ENCODE assay signal across 17 cellular contexts in the genomic region with DNA sequence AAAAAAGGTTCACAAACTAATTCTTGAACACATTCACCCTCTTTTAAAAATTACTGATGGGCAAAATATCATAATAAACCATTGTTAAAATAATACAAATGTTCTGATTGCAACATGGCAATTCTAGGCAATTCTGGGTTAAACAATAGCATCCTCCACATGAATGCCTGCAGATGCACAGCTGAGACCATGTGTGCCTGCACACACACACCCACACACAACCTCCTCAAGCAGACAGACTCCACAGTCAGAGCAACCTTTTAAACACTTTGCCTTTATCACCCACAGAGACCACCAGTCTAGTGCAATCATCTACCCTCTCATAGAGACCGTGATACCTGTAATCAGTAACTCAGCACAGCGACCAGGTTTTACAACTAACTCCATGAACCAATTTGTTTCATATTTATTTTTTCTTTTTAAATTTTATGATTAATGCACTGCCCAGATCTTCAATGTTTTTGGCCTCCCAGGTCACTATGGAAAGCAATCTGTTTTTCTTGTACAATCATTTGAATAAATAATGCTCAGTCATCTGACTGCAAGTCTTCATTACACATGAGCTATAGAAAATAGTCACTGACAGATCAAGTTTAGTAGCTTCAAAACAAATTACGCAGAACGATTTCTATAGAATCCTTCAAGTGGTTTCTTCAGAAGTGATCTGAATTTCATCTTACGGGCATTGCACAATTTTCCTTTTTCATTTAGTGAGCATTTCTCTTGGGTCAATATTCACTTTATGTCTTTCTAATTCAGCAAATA.
A peak's percentile ranks its signal among the peaks of the same experiment; 100 is the strongest.
DNase-seq lines count a peak whose midpoint lies in the region; TF ChIP-seq lines count a peak whose summit lies in the region.
"Had no signal": no experiment of that assay in that cellular context is flagged by ENCODE, and none has a peak within 500 bp of the region (broad histone marks: within the 10 kb centered on the region; RNA-seq: fewer than 3 reads in every experiment).

No MANE protein-coding gene starts in this region.

- no peaks in the 10 kb centered on the region for H3K36me3 Mint-ChIP-seq in chondrocyte (ENCODE audit: low read depth)
- H3K36me3 Mint-ChIP-seq in neural progenitor cell = no peaks in the 10 kb centered on the region
- H3K36me3 Mint-ChIP-seq: CD4-positive, CD25-positive, alpha-beta regulatory T cell had no signal

- no peak overlapping the region for H3K9ac ChIP-seq in neural progenitor cell

- H3K27ac ChIP-seq in neural progenitor cell (no peak overlapping the region), RWPE1 (no peak overlapping the region)
- H3K27ac ChIP-seq: SJSA1, stomach had no signal

- H3K4me2 ChIP-seq in neural progenitor cell = peak overlapping the region; percentile 44

- no peak overlapping the region for H3K4me3 ChIP-seq in neural progenitor cell
- H3K4me3 ChIP-seq: SJSA1, stomach had no signal

- H3K9me3 Mint-ChIP-seq in chondrocyte (ENCODE audit: low read depth) (no peaks in the 10 kb centered on the region), neural progenitor cell (no peaks in the 10 kb centered on the region)
- H3K9me3 Mint-ChIP-seq: HFFc6 had no signal

- H4K20me1 ChIP-seq in neural progenitor cell (ENCODE audit: low read depth) = no peaks in the 10 kb centered on the region

- CTCF ChIA-PET in RWPE1 (lab: Yijun Ruan, JAX) = no interaction called here

- no peaks in the 10 kb centered on the region for H3F3A ChIP-seq in neural progenitor cell (ENCODE audit: low read depth)

- H3K79me2 ChIP-seq in neural progenitor cell (ENCODE audit: low read depth) = no peaks in the 10 kb centered on the region

- peaks cover 27% of the 10 kb centered on the region for H3K4me1 ChIP-seq in neural progenitor cell
- H3K4me1 ChIP-seq: SJSA1 had no signal

- H3K27me3 Mint-ChIP-seq in chondrocyte (ENCODE audit: low read depth) (no peaks in the 10 kb centered on the region), neural progenitor cell (ENCODE audit: insufficient read depth, low read depth) (peaks cover 3% of the 10 kb centered on the region)
- H3K27me3 Mint-ChIP-seq: CD4-positive, CD25-positive, alpha-beta regulatory T cell had no signal

- no peaks in the 10 kb centered on the region for H3K27me3 ChIP-seq in neural progenitor cell
- H3K27me3 ChIP-seq: SJSA1, stomach had no signal

- H3K36me3 ChIP-seq in neural progenitor cell = no peaks in the 10 kb centered on the region
- H3K36me3 ChIP-seq: SJSA1, stomach had no signal

- peak overlapping the region; percentile 7 for H2AFZ ChIP-seq in neural progenitor cell (replicated peaks)

- H3K4me1 Mint-ChIP-seq in chondrocyte (ENCODE audit: low read depth) (peaks cover 30% of the 10 kb centered on the region), neural progenitor cell (peaks cover 40% of the 10 kb centered on the region)
- H3K4me1 Mint-ChIP-seq: CD4-positive, CD25-positive, alpha-beta regulatory T cell had no signal

- H3K9me3 ChIP-seq in neural progenitor cell (ENCODE audit: low read depth) = no peaks in the 10 kb centered on the region
- H3K9me3 ChIP-seq: SJSA1, stomach had no signal

- no peak overlapping the region for H3K4me3 Mint-ChIP-seq in chondrocyte (ENCODE audit: unreplicated experiment)
- no peak overlapping the region for H3K4me3 Mint-ChIP-seq in neural progenitor cell
- H3K4me3 Mint-ChIP-seq: CD4-positive, CD25-positive, alpha-beta regulatory T cell; HFFc6 had no signal

- TF ChIP-seq CTCF in chondrocyte (IDR thresholded peaks at IDR 0.05) = no peak
- no peak for TF ChIP-seq CTCF in neural progenitor cell (IDR thresholded peaks at IDR 0.05)
- TF ChIP-seq CTCF in RWPE1 (conservative IDR thresholded peaks at IDR 0.05; ENCODE audit: low read depth) = no peak

- DNase-seq in NCI-H2107 treated with DMSO at 0.1 percent for 48 hours (lab: John Stamatoyannopoulos, UW; ENCODE audit: unreplicated experiment) (peak; percentile 36), NCI-H2107 (lab: John Stamatoyannopoulos, UW) (no peak), NCI-H2196 treated with DMSO at 0.1 percent for 48 hours (lab: John Stamatoyannopoulos, UW; ENCODE audit: unreplicated experiment) (peak; percentile 62), chondrocyte (ENCODE audit: low spot score) (no peak), neural progenitor cell (ENCODE audit: low spot score) (no peak), T-helper 9 cell (no peak), RWPE1 (ENCODE audit: low spot score) (no peak), inferior parietal cortex (ENCODE audit: extremely low spot score) (no peak)
- DNase-seq: activated CD4-positive, alpha-beta T cell treated with anti-CD3 and anti-CD28 coated beads for 4 hours; CD4-positive, CD25-positive, alpha-beta regulatory T cell; DND-41; HFFc6; hippocampal formation; left colon; NCI-H1694; stomach had no signal

- POLR2A ChIA-PET in RWPE1 (lab: Yijun Ruan, JAX; ENCODE audit: low non-redundant PET) = no interaction called here

- H3K27ac Mint-ChIP-seq in chondrocyte (ENCODE audit: unreplicated experiment) (peak overlapping the region; percentile 18), neural progenitor cell (peak overlapping the region; percentile 75)
- H3K27ac Mint-ChIP-seq: CD4-positive, CD25-positive, alpha-beta regulatory T cell; HFFc6 had no signal

Comparison
In these comparisons a context has a peak if more than half of its experiments do, and no peak if none do; other contexts are left out.
1. DNase-seq: peak in NCI-H2107 treated with DMSO at 0.1 percent for 48 hours (single experiment) and NCI-H2196 treated with DMSO at 0.1 percent for 48 hours (single experiment); none in NCI-H2107 (single experiment), chondrocyte (single experiment), neural progenitor cell (single experiment), T-helper 9 cell (single experiment), RWPE1 (single experiment) and inferior parietal cortex (single experiment).